In the genomic region with DNA sequence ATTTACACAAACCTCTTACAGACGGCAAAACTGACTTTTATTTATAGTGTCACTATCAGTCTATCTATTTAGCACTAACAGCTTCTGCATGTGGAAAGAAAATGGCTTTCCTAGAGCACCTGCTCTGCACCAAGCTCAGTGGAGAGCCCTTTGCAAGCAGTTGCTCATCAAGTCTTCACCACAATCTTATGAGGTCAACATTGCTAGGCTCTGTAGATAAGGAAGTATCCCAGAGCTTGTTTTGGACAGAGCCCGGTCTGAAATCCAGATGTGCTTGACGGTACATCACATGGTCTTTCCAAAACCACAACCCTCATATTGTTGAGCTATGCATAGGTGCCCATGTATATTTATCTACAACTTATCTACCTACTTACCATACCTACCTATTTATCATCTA, we compare ENCODE assay signal across 29 cellular contexts.
"Had no signal": no experiment of that assay in that cellular context is flagged by ENCODE, and none has a peak within 500 bp of the region (broad histone marks: within the 10 kb centered on the region; RNA-seq: fewer than 3 reads in every experiment).

No MANE protein-coding gene starts in this region.

- H3K4me1 ChIP-seq: adrenal gland had no signal

- H3K9me3 ChIP-seq: adrenal gland had no signal

- H3K4me3 ChIP-seq: adrenal gland, PC-9 had no signal

- H3K27me3 ChIP-seq: adrenal gland had no signal

- ATAC-seq: activated CD8-positive, alpha-beta T cell treated with anti-CD3 and anti-CD28 coated beads, Interleukin-2, amount 10 ng/mL, durations not matched to agents 7 days and 5 days; activated naive CD4-positive, alpha-beta T cell treated with anti-CD3 and anti-CD28 coated beads, Interleukin-2, amount 50 U/mL, for 72 hours had no signal

- H3K36me3 ChIP-seq: adrenal gland had no signal

- H3K27ac ChIP-seq: adrenal gland, KMS-11, PC-9 had no signal

- DNase-seq: activated CD4-positive, alpha-beta T cell treated with anti-CD3 and anti-CD28 coated beads, Interleukin-2, amount 10 ng/mL, durations not matched to agents 24 days and 14 days; activated CD4-positive, alpha-beta T cell treated with anti-CD3 and anti-CD28 coated beads, Interleukin-2, amount 50 U/mL, for 48 hours; activated CD8-positive, alpha-beta T cell treated with anti-CD3 and anti-CD28 coated beads, Interleukin-2, amount 10 ng/mL, durations not matched to agents 7 days and 5 days; activated gamma-delta T cell treated with Interleukin-2 at 50 U/mL for 16 hours; activated naive CD4-positive, alpha-beta T cell treated with anti-CD3 and anti-CD28 coated beads for 36 hours; activated T-cell treated with anti-CD3 and anti-CD28 coated beads, Interleukin-2, amount 50 U/mL, for 24 hours; adrenal gland; anterior cingulate cortex; caudate nucleus; cerebellar nuclear complex; MM.1S; NCI-H1092 treated with DMSO at 0.1 percent for 48 hours; NCI-H1417; NCI-H146; NCI-H187 treated with DMSO at 0.1 percent for 48 hours; NCI-H2081; NCI-H226; NCI-H446 treated with DMSO at 0.1 percent for 48 hours; NCI-H524; NCI-H69; NK-92 treated with Interleukin-12 subunit alpha and Interleukin-12 subunit beta, amount 100 ng/mL, for 24 hours; PC-9; Right ventricle myocardium superior; SW 1271; T-helper 1 cell; T-helper 2 cell; T-helper 9 cell had no signal
